In the genomic region with DNA sequence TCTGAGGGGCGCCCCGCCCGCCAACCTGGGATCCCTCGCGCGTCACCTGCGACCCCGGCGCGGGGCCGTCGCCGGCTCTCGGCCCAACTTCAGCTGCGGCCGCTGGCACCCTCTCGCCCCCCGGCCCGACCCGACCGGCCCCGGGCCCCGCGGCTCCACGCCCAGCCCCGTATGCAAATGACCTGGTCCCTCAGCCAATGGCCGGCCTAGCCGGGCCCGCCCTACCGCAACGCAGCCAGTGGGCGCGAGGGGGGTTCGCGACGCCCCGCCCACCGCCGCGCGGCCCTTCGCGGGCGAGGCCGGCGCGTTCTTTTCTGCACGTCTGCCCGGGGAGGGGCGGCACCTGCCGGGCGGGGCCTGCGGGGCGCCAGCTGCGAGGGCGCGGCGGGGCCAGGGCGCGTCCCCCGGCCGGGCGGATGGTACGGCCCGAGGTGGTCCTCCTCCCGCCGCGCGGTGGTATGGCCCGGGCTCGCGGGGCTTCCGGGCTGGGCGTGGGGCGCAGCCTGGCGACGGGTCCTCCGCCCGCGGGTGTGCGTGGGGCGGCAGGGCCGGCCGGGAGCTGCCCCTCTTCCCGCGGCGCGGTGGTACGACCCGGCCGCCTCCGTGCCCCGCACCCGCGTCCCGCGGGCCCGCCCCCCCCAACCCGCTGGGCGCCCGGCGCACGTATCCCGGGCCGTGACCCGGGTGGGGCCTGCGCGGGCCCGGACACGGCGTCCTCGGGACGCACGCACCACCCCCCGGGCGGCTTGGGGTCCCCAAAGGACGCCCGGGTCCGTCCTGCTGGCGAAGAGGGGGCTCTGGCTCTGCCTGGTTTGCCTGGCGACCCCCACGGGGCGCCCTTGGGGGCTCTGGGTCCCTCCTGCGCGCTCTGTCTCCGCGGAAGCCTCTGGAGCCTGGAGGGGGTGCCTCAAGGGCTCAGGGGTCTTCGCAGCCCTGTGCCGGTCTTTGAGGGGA, we compare ENCODE assay signal across 8 cellular contexts. TPM values are rescaled to one million over a fixed set of nuclear protein-coding genes. Genes with fewer than 3 reads are reported as not detected.
DNase-seq lines count a peak whose midpoint lies in the region; ATAC-seq and TF ChIP-seq lines count a peak whose summit lies in the region.

No MANE protein-coding gene starts in this region.

- peak; percentile 66 for TF ChIP-seq POLR2A in GM19099 (IDR thresholded peaks at IDR 0.05; ENCODE audit: extremely low read depth, insufficient read length, low read depth)

- peak; percentile 87 for ATAC-seq in HG03354 (IDR thresholded peaks at IDR 0.05; ENCODE audit: poor library complexity, severe bottlenecking, unreplicated experiment)
- ATAC-seq in activated CD4-positive, CD25-positive, alpha-beta regulatory T cell treated with anti-CD3 and anti-CD28 coated beads, Interleukin-2, amount 50 U/mL, for 24 hours: peak; percentile 94 to 95

- DNase-seq in AML-193 (lab: John Stamatoyannopoulos, UW) (peak; percentile 86 to 89), NCI-H446 (lab: John Stamatoyannopoulos, UW) (peak; percentile 88 to 97), cerebellum (ENCODE audit: low spot score) (peak; percentile 95), kidney tubule cell (ENCODE audit: low spot score) (peak; percentile 97)
- DNase-seq in stimulated activated CD4-positive, alpha-beta T cell treated with anti-CD3 and anti-CD28 coated beads, Interleukin-1b, Interleukin-23, amount 100 ng/mL, for 1 hour (ENCODE audit: low read depth in 2 of 2): peak; percentile 74 to 83

RNA-seq across cellular contexts. Expression of a gene that starts 7.7 kb away (rescaled TPM):
- 25.9 TPM for total RNA-seq in cerebellum

RNA-seq across cellular contexts. Expression of a gene that starts 7.8 kb away (rescaled TPM):
- 10.3 TPM for total RNA-seq in cerebellum

RNA-seq across cellular contexts. Expression of a gene that starts 8.0 kb away (rescaled TPM):
- total RNA-seq in cerebellum: not detected

RNA-seq across cellular contexts. Expression of a gene that starts 31.3 kb away (rescaled TPM):
- 1.5 TPM for total RNA-seq in cerebellum

RNA-seq across cellular contexts. Expression of a gene that starts 33.2 kb away (rescaled TPM):
- total RNA-seq in cerebellum: 16.2 TPM

Comparison
In these comparisons a context has a peak if more than half of its experiments do, and no peak if none do; other contexts are left out.
1. Peak in every context shown above with its lines: DNase-seq and ATAC-seq.